Comparison of ENCODE assay signal across 21 cellular contexts in the genomic region with DNA sequence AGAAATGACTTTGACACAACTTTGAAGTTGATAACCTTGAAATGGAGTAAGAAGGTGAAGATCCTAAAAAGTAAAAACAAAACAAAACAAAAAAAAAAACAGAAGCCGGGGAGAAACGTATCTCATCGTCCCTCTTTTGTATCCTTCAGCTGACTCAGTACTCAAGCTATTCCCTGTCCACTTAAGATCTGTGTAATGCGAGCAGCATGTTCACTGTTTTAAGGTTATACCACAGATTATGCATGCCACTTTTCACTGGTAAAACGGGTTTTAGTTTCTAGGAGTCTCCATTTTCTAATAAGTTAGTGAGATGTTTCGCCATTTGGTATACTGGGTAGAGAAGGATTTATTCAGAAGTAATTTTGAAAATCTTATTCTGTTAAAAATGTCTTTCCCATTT.
"Had no signal": no experiment of that assay in that cellular context is flagged by ENCODE, and none has a peak within 500 bp of the region (broad histone marks: within the 10 kb centered on the region; RNA-seq: fewer than 3 reads in every experiment).

No MANE protein-coding gene starts in this region.

- ATAC-seq: activated CD4-positive, alpha-beta T cell treated with anti-CD3 and anti-CD28 coated beads for 36 hours; activated naive CD8-positive, alpha-beta T cell treated with anti-CD3 and anti-CD28 coated beads, Interleukin-2, amount 50 U/mL, for 24 hours; activated T-cell treated with anti-CD3 and anti-CD28 coated beads, Interleukin-2, amount 50 U/mL, for 4 hours; naive thymus-derived CD4-positive, alpha-beta T cell; sciatic nerve; upper lobe of right lung had no signal

- H3K4me3 Mint-ChIP-seq: activated B cell treated with CpG ODN at 0.5 μM for 24 hours; activated CD4-positive, alpha-beta T cell treated with anti-CD3 and anti-CD28 coated beads for 36 hours; activated naive CD8-positive, alpha-beta T cell treated with anti-CD3 and anti-CD28 coated beads, Interleukin-2, amount 50 U/mL, for 24 hours; activated T-cell treated with anti-CD3 and anti-CD28 coated beads, Interleukin-2, amount 50 U/mL, for 4 hours; naive thymus-derived CD4-positive, alpha-beta T cell; neural progenitor cell had no signal

- H3K9me3 ChIP-seq: heart right ventricle, upper lobe of right lung had no signal

- DNase-seq: activated B cell treated with CpG ODN at 0.5 μM for 24 hours; activated CD4-positive, alpha-beta T cell treated with anti-CD3 and anti-CD28 coated beads for 36 hours; activated CD4-positive, alpha-beta T cell treated with anti-CD3 and anti-CD28 coated beads, Interleukin-2, amount 50 U/mL, for 4 hours; activated CD8-positive, alpha-beta memory T cell treated with anti-CD3 and anti-CD28 coated beads, Interleukin-2, amount 50 U/mL, for 48 hours; activated naive CD4-positive, alpha-beta T cell treated with anti-CD3 and anti-CD28 coated beads, Interleukin-2, amount 50 U/mL, for 16 hours; activated naive CD8-positive, alpha-beta T cell treated with anti-CD3 and anti-CD28 coated beads, Interleukin-2, amount 50 U/mL, for 24 hours; activated T-cell treated with anti-CD3 and anti-CD28 coated beads, Interleukin-2, amount 50 U/mL, for 4 hours; anterior cingulate cortex; foreskin fibroblast; heart right ventricle; naive thymus-derived CD4-positive, alpha-beta T cell; stimulated activated CD4-positive, alpha-beta T cell treated with anti-CD3 and anti-CD28 coated beads, Interleukin-4, amount 100 ng/mL, for 24 hours; stimulated activated naive CD4-positive, alpha-beta T cell treated with Interleukin-2 at 50 U/mL for 16 hours; T-helper 1 cell; T-helper 9 cell; upper lobe of right lung had no signal

- H3K4me3 ChIP-seq: cardiac muscle cell, heart right ventricle, lung, neural progenitor cell, upper lobe of right lung had no signal

- H3K27me3 Mint-ChIP-seq: activated B cell treated with CpG ODN at 0.5 μM for 24 hours; activated CD4-positive, alpha-beta T cell treated with anti-CD3 and anti-CD28 coated beads for 36 hours; activated naive CD8-positive, alpha-beta T cell treated with anti-CD3 and anti-CD28 coated beads, Interleukin-2, amount 50 U/mL, for 24 hours had no signal

- H3K9ac ChIP-seq: neural progenitor cell had no signal

- H2AFZ ChIP-seq: neural progenitor cell had no signal

- H3K4me1 Mint-ChIP-seq: activated B cell treated with CpG ODN at 0.5 μM for 24 hours; activated CD4-positive, alpha-beta T cell treated with anti-CD3 and anti-CD28 coated beads for 36 hours; activated naive CD8-positive, alpha-beta T cell treated with anti-CD3 and anti-CD28 coated beads, Interleukin-2, amount 50 U/mL, for 24 hours; naive thymus-derived CD4-positive, alpha-beta T cell; neural progenitor cell had no signal

- H3K27me3 ChIP-seq: cardiac muscle cell, heart right ventricle, neural progenitor cell, upper lobe of right lung had no signal

- H3K4me2 ChIP-seq: neural progenitor cell had no signal

- FAIRE-seq: keratinocyte had no signal

- H3K9me3 Mint-ChIP-seq: activated B cell treated with CpG ODN at 0.5 μM for 24 hours; activated naive CD8-positive, alpha-beta T cell treated with anti-CD3 and anti-CD28 coated beads, Interleukin-2, amount 50 U/mL, for 24 hours; activated T-cell treated with anti-CD3 and anti-CD28 coated beads, Interleukin-2, amount 50 U/mL, for 4 hours; neural progenitor cell had no signal

- H3K27ac ChIP-seq: cardiac muscle cell, neural progenitor cell, upper lobe of right lung had no signal

- H3K36me3 ChIP-seq: cardiac muscle cell, heart right ventricle, neural progenitor cell, upper lobe of right lung had no signal

- H3K27ac Mint-ChIP-seq: activated B cell treated with CpG ODN at 0.5 μM for 24 hours; activated CD4-positive, alpha-beta T cell treated with anti-CD3 and anti-CD28 coated beads for 36 hours; activated naive CD8-positive, alpha-beta T cell treated with anti-CD3 and anti-CD28 coated beads, Interleukin-2, amount 50 U/mL, for 24 hours; naive thymus-derived CD4-positive, alpha-beta T cell; neural progenitor cell had no signal

- H3K36me3 Mint-ChIP-seq: naive thymus-derived CD4-positive, alpha-beta T cell; neural progenitor cell had no signal

- H3K4me1 ChIP-seq: neural progenitor cell, upper lobe of right lung had no signal
